ENCODE assay signal across 8 cellular contexts in genomic region chrX:132488819-132489255, GRCh38. TPM values are rescaled to one million over a fixed set of nuclear protein-coding genes. Genes with fewer than 3 reads are reported as not detected.
DNase-seq lines count a peak whose midpoint lies in the region; ATAC-seq and TF ChIP-seq lines count a peak whose summit lies in the region.

TSS of gene MBNL3 (minus strand) at chrX:132489038. CDS start at chrX:132439611, 49,427 bp downstream.

- WGBS in right lobe of liver (ENCODE audit: insufficient coverage, low coverage, low lambda C conversion rate, missing lambda C conversion rate) = 24% methylated on average over 14 of the region's 28 CpGs

- no peaks in the 10 kb centered on the region for H3K36me3 ChIP-seq in right lobe of liver

- DNase-seq in activated CD8-positive, alpha-beta memory T cell treated with anti-CD3 and anti-CD28 coated beads for 1 hour (ENCODE audit: extremely low read depth in 1 of 2, low read depth in 1 of 2) = peak; percentile 27 to 39
- no peak for DNase-seq in activated CD8-positive, alpha-beta memory T cell treated with anti-CD3 and anti-CD28 coated beads for 24 hours
- DNase-seq in NCI-H2227 treated with DMSO at 0.1 percent for 48 hours (lab: John Stamatoyannopoulos, UW) (peak; percentile 18), dedifferentiated amniotic fluid mesenchymal stem cell (ENCODE audit: extremely low spot score) (peak; percentile 29), right lobe of liver (peak; percentile 59 to 71 (median 64))
- DNase-seq in activated CD4-positive, alpha-beta T cell treated with anti-CD3 and anti-CD28 coated beads for 1 hour = peak; percentile 55
- peak in 2 of 3 donors; percentile 27 to 43 for DNase-seq in stimulated activated CD4-positive, alpha-beta T cell treated with anti-CD3 and anti-CD28 coated beads, TNF-alpha, amount 100 ng/mL, for 1 hour (ENCODE audit: low read depth in 3 of 3, low spot score in 1 of 3)

- H3K4me1 ChIP-seq in right lobe of liver = peaks cover 0 to 10% (median 0%) of the 10 kb centered on the region in 4 donors

- H3K9me3 ChIP-seq in right lobe of liver = no peaks in the 10 kb centered on the region

- peak within 1 kb of the TSS; percentile 43 to 62 (median 55) for H3K4me3 ChIP-seq in right lobe of liver

- TF ChIP-seq POLR2A in right lobe of liver (IDR thresholded peaks at IDR 0.05) = no peak

- no peaks in the 10 kb centered on the region for H3K27me3 ChIP-seq in right lobe of liver

- H3K27ac ChIP-seq in right lobe of liver = peak within 1 kb of the TSS; percentile 61 to 71 (median 66)

- TF ChIP-seq CTCF in right lobe of liver (IDR thresholded peaks at IDR 0.05) = no peak

- intact Hi-C loops in right lobe of liver (cut with DNase I) = no loop called here

- ATAC-seq in HG03064 (IDR thresholded peaks at IDR 0.05; ENCODE audit: low read depth, unreplicated experiment) = peak; percentile 15
- peak; percentile 56 to 69 (median 60) for ATAC-seq in right lobe of liver

RNA-seq across cellular contexts. Expression of gene MBNL3, which starts in this region (rescaled TPM):
- total RNA-seq in right lobe of liver = 100 to 1,000 TPM in 2 of 6 experiments, 10 to 100 TPM in 4; 53.3 to 164 (median 84.6) TPM
